In the genomic region with DNA sequence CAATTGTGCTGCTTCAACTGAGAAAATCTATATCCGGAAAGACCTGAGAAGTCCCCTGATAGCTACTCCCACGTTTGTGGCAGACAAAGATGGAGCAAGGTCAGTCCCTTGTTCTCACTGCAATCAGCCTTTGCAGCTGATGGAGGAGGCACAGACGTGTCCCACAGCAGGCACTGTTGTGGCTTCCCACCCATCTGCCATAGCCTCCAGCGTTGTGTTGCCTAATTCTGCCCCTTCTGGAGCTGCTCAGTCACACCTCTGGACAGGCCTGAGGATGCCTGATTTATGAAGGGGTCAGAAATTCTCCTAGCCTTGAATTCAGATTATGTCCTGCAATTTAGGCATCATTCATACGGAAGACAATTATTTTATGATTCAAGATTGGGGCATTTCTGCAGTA, we compare ENCODE assay signal across 19 cellular contexts. TPM values are rescaled to one million over a fixed set of nuclear protein-coding genes. Genes with fewer than 3 reads are reported as not detected.
A peak's percentile ranks its signal among the peaks of the same experiment; 100 is the strongest.
DNase-seq lines count a peak whose midpoint lies in the region; ATAC-seq and TF ChIP-seq lines count a peak whose summit lies in the region.
"Had no signal": no experiment of that assay in that cellular context is flagged by ENCODE, and none has a peak within 500 bp of the region (broad histone marks: within the 10 kb centered on the region; RNA-seq: fewer than 3 reads in every experiment).

No MANE protein-coding gene starts in this region.

- H3K4me2 ChIP-seq in smooth muscle cell, result peak overlapping the region; percentile 15
- H3K4me2 ChIP-seq: BLaER1 had no signal

- H3K4me3 ChIP-seq in smooth muscle cell (no peak overlapping the region), A673 (ENCODE audit: low read depth, low read length, poor library complexity, severe bottlenecking) (no peak overlapping the region)
- H3K4me3 ChIP-seq: BLaER1, HAP-1 had no signal

- no peak overlapping the region for H2AFZ ChIP-seq in smooth muscle cell (ENCODE audit: low read depth)

- H3K27ac Mint-ChIP-seq in glutamatergic neuron (ENCODE audit: unreplicated experiment), result peak overlapping the region; percentile 97
- H3K27ac Mint-ChIP-seq: B cell; CD4-positive, CD25-positive, alpha-beta regulatory T cell; CD8-positive, alpha-beta T cell; HFFc6 had no signal

- H3K36me3 Mint-ChIP-seq in glutamatergic neuron (ENCODE audit: unreplicated experiment), result peaks cover 4% of the 10 kb centered on the region

- POLR2A ChIA-PET in A673 (lab: Charles Lee; ENCODE audit: low non-redundant PET), result no interaction called here

- peaks cover 16% of the 10 kb centered on the region for H3K4me1 Mint-ChIP-seq in glutamatergic neuron (ENCODE audit: low read depth, unreplicated experiment)
- H3K4me1 Mint-ChIP-seq: B cell had no signal

- H4K20me1 ChIP-seq in smooth muscle cell (ENCODE audit: low read depth), result peaks cover 8% of the 10 kb centered on the region

- peak; percentile 61 to 94 for ATAC-seq in left cardiac atrium
- ATAC-seq: CD8-positive, alpha-beta T cell had no signal

- TF ChIP-seq CTCF in glutamatergic neuron (IDR thresholded peaks at IDR 0.05; ENCODE audit: partially characterized antibody, unreplicated experiment), result no peak
- TF ChIP-seq CTCF in smooth muscle cell (IDR thresholded peaks at IDR 0.05; ENCODE audit: borderline replicate concordance, insufficient read depth, poor library complexity, severe bottlenecking), result no peak
- no peak for TF ChIP-seq CTCF in A673 (conservative IDR thresholded peaks at IDR 0.05; ENCODE audit: low read depth, low read length)

- no peak overlapping the region for H3K9ac ChIP-seq in smooth muscle cell (ENCODE audit: low read depth)
- H3K9ac ChIP-seq: BLaER1 had no signal

- DNase-seq in left cardiac atrium, result no peak
- no peak for DNase-seq in cardiac septum (ENCODE audit: low spot score)
- DNase-seq in glutamatergic neuron, result peak; percentile 68
- DNase-seq in islet precursor cell, result peak; percentile 59
- no peak for DNase-seq in smooth muscle cell (lab: John Stamatoyannopoulos, UW; ENCODE audit: unreplicated experiment)
- DNase-seq in A673 (ENCODE audit: low spot score), result no peak
- no peak for DNase-seq in DMS153 (lab: John Stamatoyannopoulos, UW)
- DNase-seq: Caco-2; CD4-positive, CD25-positive, alpha-beta regulatory T cell; CD8-positive, alpha-beta T cell; DMS79; EL; GF-D8; GOT3; HFFc6 had no signal

- 13% methylated on average over 5 of the region's 5 CpGs for WGBS in smooth muscle cell (ENCODE audit: low lambda C conversion rate)

- peak overlapping the region; percentile 63 for H3K4me3 Mint-ChIP-seq in glutamatergic neuron (ENCODE audit: unreplicated experiment)
- H3K4me3 Mint-ChIP-seq: B cell; CD4-positive, CD25-positive, alpha-beta regulatory T cell; CD8-positive, alpha-beta T cell; HFFc6 had no signal

- H3K36me3 ChIP-seq in smooth muscle cell (ENCODE audit: low read depth) (peaks cover 15% of the 10 kb centered on the region), A673 (ENCODE audit: insufficient read depth, low read length, poor library complexity, severe bottlenecking) (peaks cover 68% of the 10 kb centered on the region)

- no peaks in the 10 kb centered on the region for H3K27me3 Mint-ChIP-seq in glutamatergic neuron (ENCODE audit: unreplicated experiment)
- H3K27me3 Mint-ChIP-seq: B cell; CD4-positive, CD25-positive, alpha-beta regulatory T cell had no signal

- H3F3A ChIP-seq in smooth muscle cell (ENCODE audit: low read depth), result peaks cover 48% of the 10 kb centered on the region

- CTCF ChIA-PET in A673 (lab: Charles Lee), result no interaction called here

- H3K9me3 ChIP-seq in smooth muscle cell (replicated peaks; ENCODE audit: low read depth), result no peaks in the 10 kb centered on the region
- H3K9me3 ChIP-seq in A673 (ENCODE audit: low read depth, low read length, poor library complexity, severe bottlenecking), result no peaks in the 10 kb centered on the region
- H3K9me3 ChIP-seq: BLaER1, Caco-2, HAP-1 had no signal

- BruUV-seq in A673 (replicated peaks; lab: Mats Ljungman, UMichigan), result no TSS peak

- H3K27ac ChIP-seq in smooth muscle cell (ENCODE audit: low read depth), result peak overlapping the region; percentile 63
- no peak overlapping the region for H3K27ac ChIP-seq in A673 (ENCODE audit: low read depth, low read length, poor library complexity, severe bottlenecking)
- H3K27ac ChIP-seq: BLaER1, C4-2B had no signal

- H3K27me3 ChIP-seq in smooth muscle cell (ENCODE audit: low read depth) (no peaks in the 10 kb centered on the region), A673 (replicated peaks; ENCODE audit: insufficient read depth, low read depth, low read length, poor library complexity) (no peaks in the 10 kb centered on the region)
- H3K27me3 ChIP-seq: BLaER1 had no signal

- no peaks in the 10 kb centered on the region for H3K9me3 Mint-ChIP-seq in glutamatergic neuron (ENCODE audit: unreplicated experiment)
- H3K9me3 Mint-ChIP-seq: CD4-positive, CD25-positive, alpha-beta regulatory T cell; CD8-positive, alpha-beta T cell; HFFc6 had no signal

- intact Hi-C loops in left cardiac atrium (cut with DNase I) (no loop called here), cardiac septum (cut with DNase I) (no loop called here), A673 (cut with micrococcal nuclease; ENCODE audit: unreplicated experiment) (no loop called here)

- H3K4me1 ChIP-seq in smooth muscle cell (ENCODE audit: low read depth) (peaks cover 4% of the 10 kb centered on the region), A673 (ENCODE audit: insufficient read depth, low read length, poor library complexity, severe bottlenecking) (no peaks in the 10 kb centered on the region)
- H3K4me1 ChIP-seq: BLaER1, Caco-2, HAP-1 had no signal

- no peaks in the 10 kb centered on the region for H3K79me2 ChIP-seq in smooth muscle cell (ENCODE audit: low read depth)

RNA-seq across cellular contexts. Expression of a gene that starts 41.9 kb away (rescaled TPM):
- total RNA-seq in left cardiac atrium, result 10 to 100 TPM; 88.1 to 88.4 TPM
- total RNA-seq in cardiac septum, result 77.7 TPM
- 141 TPM for total RNA-seq in glutamatergic neuron (ENCODE audit: unreplicated experiment)
- 6.4 and 18.9 TPM in 2 replicates for total RNA-seq in smooth muscle cell
- 22.1 and 33.5 TPM in 2 replicates for polyA plus RNA-seq in smooth muscle cell
- 75.5 and 91.3 TPM in 2 replicates for total RNA-seq in A673 (2021)

Comparison
In these comparisons a context has a peak if more than half of its experiments do, and no peak if none do; other contexts are left out.
1. DNase-seq: peak in glutamatergic neuron (single experiment) and islet precursor cell (single experiment); none in left cardiac atrium (single experiment), cardiac septum (single experiment), smooth muscle cell (single experiment), A673 (single experiment) and DMS153 (single experiment).